15 cellular contexts compared by ENCODE assay signal in genomic region chr9:32723801-32724200, GRCh38. TPM values are rescaled to one million over a fixed set of nuclear protein-coding genes. Genes with fewer than 3 reads are reported as not detected.
"Had no signal": no experiment of that assay in that cellular context is flagged by ENCODE, and none has a peak within 500 bp of the region (broad histone marks: within the 10 kb centered on the region; RNA-seq: fewer than 3 reads in every experiment).

No MANE protein-coding gene starts in this region.

- DNase-seq: activated effector memory CD4-positive, alpha-beta T cell treated with anti-CD3 and anti-CD28 coated beads, Interleukin-2, amount 50 U/mL, for 16 hours; activated T-cell treated with anti-CD3 and anti-CD28 coated beads, Interleukin-2, amount 50 U/mL, for 1 hour; cerebellar nuclear complex; effector memory CD8-positive, alpha-beta T cell; left lung; small intestine; thyroid gland; uterus had no signal

- H3K36me3 Mint-ChIP-seq: activated naive CD8-positive, alpha-beta T cell had no signal

- H3K27ac Mint-ChIP-seq: activated naive CD8-positive, alpha-beta T cell; dendritic cell treated with granulocyte-macrophage colony-stimulating factor and Interleukin-4, amounts not matched to agents 40 ng/mL and 50 ng/mL, for 4 days; effector memory CD8-positive, alpha-beta T cell had no signal

- FAIRE-seq: islet of Langerhans, small intestine had no signal

- ATAC-seq: activated CD4-positive, CD25-positive, alpha-beta regulatory T cell treated with anti-CD3 and anti-CD28 coated beads, Interleukin-2, amount 50 U/mL, for 24 hours; effector memory CD8-positive, alpha-beta T cell; left lung had no signal

- H3K4me3 Mint-ChIP-seq: activated naive CD8-positive, alpha-beta T cell; dendritic cell treated with granulocyte-macrophage colony-stimulating factor and Interleukin-4, amounts not matched to agents 40 ng/mL and 50 ng/mL, for 4 days; effector memory CD8-positive, alpha-beta T cell had no signal

RNA-seq across cellular contexts. Expression of gene TMEM215, which starts 59.5 kb away (rescaled TPM):
- total RNA-seq: epithelial cell of proximal tubule; left lung; mucosa of gallbladder; T-helper 2 cell treated with Interferon-gamma antibody and Interleukin-4, amounts not matched to agents 100 ng/mL and 5 ng/mL, for 36 hours; thyroid gland had no signal
